8 cellular contexts compared by ENCODE assay signal in genomic region chr11:76380161-76380976, GRCh38. TPM values are rescaled to one million over a fixed set of nuclear protein-coding genes. Genes with fewer than 3 reads are reported as not detected.
DNase-seq lines count a peak whose midpoint lies in the region; ATAC-seq, FAIRE-seq and TF ChIP-seq lines count a peak whose summit lies in the region.

No MANE protein-coding gene starts in this region.

- H3K27me3 Mint-ChIP-seq in glutamatergic neuron (ENCODE audit: unreplicated experiment), result peaks cover 8% of the 10 kb centered on the region

- intact Hi-C loops in upper lobe of right lung (cut with DNase I), result no loop called here

- no CpG with 5 or more reads among the region's 84 CpGs for WGBS in trophoblast cell (ENCODE audit: extremely low coverage, insufficient coverage, insufficient read length)

- H3K27me3 ChIP-seq in OCI-LY1 (ENCODE audit: insufficient read depth, low read length) (no peaks in the 10 kb centered on the region), trophoblast cell (ENCODE audit: insufficient read depth, low read length) (no peaks in the 10 kb centered on the region), upper lobe of right lung (no peaks in the 10 kb centered on the region)

- peak overlapping the region; percentile 96 for H3K4me3 Mint-ChIP-seq in glutamatergic neuron (ENCODE audit: unreplicated experiment)

- H3K27ac Mint-ChIP-seq in glutamatergic neuron (ENCODE audit: unreplicated experiment), result peak overlapping the region; percentile 80

- ATAC-seq in HG02642 (IDR thresholded peaks at IDR 0.05; ENCODE audit: poor library complexity, unreplicated experiment) (peak; percentile 22), upper lobe of right lung (peak; percentile 2)

- FAIRE-seq in GM12892 (lab: Jason Lieb, UNC), result peak; percentile 30

- H3F3A ChIP-seq in OCI-LY1 (ENCODE audit: insufficient read depth, low read length), result no peaks in the 10 kb centered on the region

- peak overlapping the region; percentile 89 for H3K14ac ChIP-seq in trophoblast cell (ENCODE audit: low read length)

- no peaks in the 10 kb centered on the region for H3K9me3 ChIP-seq in OCI-LY1 (ENCODE audit: low read length)
- no peaks in the 10 kb centered on the region for H3K9me3 ChIP-seq in trophoblast cell (ENCODE audit: insufficient read depth, low read depth, low read length)
- H3K9me3 ChIP-seq in upper lobe of right lung, result no peaks in the 10 kb centered on the region

- peaks cover 4% of the 10 kb centered on the region for H3K79me1 ChIP-seq in trophoblast cell (ENCODE audit: low read length)

- H3K36me3 ChIP-seq in OCI-LY1 (ENCODE audit: insufficient read depth, low read length) (no peaks in the 10 kb centered on the region; the same call in 1 of the 2 replicates), trophoblast cell (ENCODE audit: control insufficient read depth in 1 of 2, insufficient read depth in 2 of 2, low read length in 2 of 2) (no peaks in the 10 kb centered on the region), upper lobe of right lung (no peaks in the 10 kb centered on the region)

- H2AK5ac ChIP-seq in trophoblast cell (ENCODE audit: low read length), result peak overlapping the region; percentile 39

- peak overlapping the region; percentile 64 for H4K91ac ChIP-seq in trophoblast cell (ENCODE audit: low read depth, low read length)

- H3K27ac ChIP-seq in OCI-LY1 (ENCODE audit: low read depth, low read length, poor library complexity, severe bottlenecking), result peak overlapping the region; percentile 20
- H3K27ac ChIP-seq in trophoblast cell (ENCODE audit: low read depth, low read length), result peak overlapping the region; percentile 52
- H3K27ac ChIP-seq in upper lobe of right lung, result peak overlapping the region; percentile 84

- peaks cover 11% of the 10 kb centered on the region for H3K9me3 Mint-ChIP-seq in glutamatergic neuron (ENCODE audit: unreplicated experiment)

- H3K18ac ChIP-seq in trophoblast cell (ENCODE audit: low read length), result peak overlapping the region; percentile 63

- H3K9ac ChIP-seq in OCI-LY1 (ENCODE audit: low read length), result peak overlapping the region; percentile 95
- H3K9ac ChIP-seq in trophoblast cell (ENCODE audit: low read length), result peak overlapping the region; percentile 80

- TF ChIP-seq CTCF in OCI-LY1 (IDR thresholded peaks at IDR 0.05; ENCODE audit: low read length), result no peak
- TF ChIP-seq CTCF in glutamatergic neuron (IDR thresholded peaks at IDR 0.05; ENCODE audit: partially characterized antibody, unreplicated experiment), result no peak
- no peak for TF ChIP-seq CTCF in upper lobe of right lung (IDR thresholded peaks at IDR 0.05)

- H4K12ac ChIP-seq in trophoblast cell (ENCODE audit: low read depth, low read length), result peak overlapping the region; percentile 92

- H2BK120ac ChIP-seq in trophoblast cell (ENCODE audit: insufficient read depth, low read length, poor library complexity), result peak overlapping the region; percentile 77

- H3K4me1 Mint-ChIP-seq in glutamatergic neuron (ENCODE audit: low read depth, unreplicated experiment), result peaks cover 19% of the 10 kb centered on the region

- H3K4me1 ChIP-seq in OCI-LY1 (ENCODE audit: insufficient read depth, low read length, severe bottlenecking) (peaks cover 57% of the 10 kb centered on the region), trophoblast cell (ENCODE audit: control insufficient read depth in 1 of 2, insufficient read depth in 2 of 2, low read length in 2 of 2) (peaks cover 6 to 11% of the 10 kb centered on the region in 2 experiments), upper lobe of right lung (peaks cover 35% of the 10 kb centered on the region)

- H3K9me2 ChIP-seq in OCI-LY1 (ENCODE audit: low read depth, low read length), result no peaks in the 10 kb centered on the region

- H3K4ac ChIP-seq in trophoblast cell (ENCODE audit: low read depth, low read length), result peak overlapping the region; percentile 98

- H4K20me1 ChIP-seq in OCI-LY1 (ENCODE audit: insufficient read depth, low read length), result no peaks in the 10 kb centered on the region

- H3K79me2 ChIP-seq in OCI-LY1 (ENCODE audit: insufficient read depth, low read length), result peaks cover 50% of the 10 kb centered on the region
- peaks cover 7% of the 10 kb centered on the region for H3K79me2 ChIP-seq in trophoblast cell (ENCODE audit: control insufficient read depth, insufficient read depth, low read length, poor library complexity)

- no peak overlapping the region for H3K23ac ChIP-seq in trophoblast cell (ENCODE audit: low read length)

- DNase-seq in GM12892 (ENCODE audit: insufficient read length), result peak; percentile 32
- peak; percentile 37 for DNase-seq in activated effector memory CD4-positive, alpha-beta T cell treated with Interleukin-2 at 50 U/mL for 16 hours
- peak; percentile 58 for DNase-seq in glutamatergic neuron
- DNase-seq in trophoblast cell, result peak in 1 of 2 donors; percentile 51
- DNase-seq in upper lobe of right lung, result peak; percentile 78
- DNase-seq in NCI-H2196 (lab: John Stamatoyannopoulos, UW; ENCODE audit: unreplicated experiment), result no peak

- H3K36me3 Mint-ChIP-seq in glutamatergic neuron (ENCODE audit: unreplicated experiment), result peaks cover 2% of the 10 kb centered on the region

- TF ChIP-seq POLR2A in GM12892 (IDR thresholded peaks at IDR 0.05; ENCODE audit: low read depth, low read length), result no peak; the same call in 1 of the 2 replicates

- H2BK12ac ChIP-seq in trophoblast cell (ENCODE audit: low read length), result no peak overlapping the region

- H3K4me3 ChIP-seq in OCI-LY1 (ENCODE audit: low read depth, low read length, poor library complexity, severe bottlenecking), result peak overlapping the region; percentile 98
- H3K4me3 ChIP-seq in trophoblast cell (ENCODE audit: low read depth, low read length), result peak overlapping the region; percentile 95
- H3K4me3 ChIP-seq in upper lobe of right lung, result peak overlapping the region; percentile 92

- peak overlapping the region; percentile 74 for H4K8ac ChIP-seq in trophoblast cell (ENCODE audit: low read depth, low read length)

- H3K4me2 ChIP-seq in OCI-LY1 (ENCODE audit: low read length) (peak overlapping the region; percentile 100), trophoblast cell (ENCODE audit: low read length) (peak overlapping the region; percentile 74)

- H2BK5ac ChIP-seq in trophoblast cell (ENCODE audit: low read depth, low read length, poor library complexity), result peak overlapping the region; percentile 75

- H2AFZ ChIP-seq in OCI-LY1 (ENCODE audit: low read length), result no peak overlapping the region
- H2AFZ ChIP-seq in trophoblast cell (ENCODE audit: insufficient read depth, low read length, poor library complexity), result peak overlapping the region; percentile 39

RNA-seq across cellular contexts. Expression of gene THAP12, which starts 0.6 kb away (rescaled TPM):
- 19.3 TPM for polyA plus RNA-seq in GM12892 (2012; ENCODE audit: missing spikeins)
- total RNA-seq in glutamatergic neuron (ENCODE audit: unreplicated experiment) (32.2 TPM), upper lobe of right lung (36.8 TPM)
- polyA plus RNA-seq in trophoblast cell (2013), result 37.8 and 38.6 TPM in 2 replicates

RNA-seq across cellular contexts. Expression of gene GVQW3, which starts 0.8 kb away (rescaled TPM):
- 1.7 TPM for polyA plus RNA-seq in GM12892 (2012; ENCODE audit: missing spikeins)
- total RNA-seq in glutamatergic neuron (ENCODE audit: unreplicated experiment), result 14.8 TPM
- polyA plus RNA-seq in trophoblast cell (2013), result 1.1 and 1.3 TPM in 2 replicates
- total RNA-seq in upper lobe of right lung, result 2.0 TPM

Comparison
In these comparisons a context has a peak if more than half of its experiments do, and no peak if none do; other contexts are left out.
1. H3K27ac ChIP-seq: peak in every context shown above with its lines; median percentile 84 in upper lobe of right lung; 52 in trophoblast cell; 20 in OCI-LY1.